8 cellular contexts compared by ENCODE assay signal in the genomic region with DNA sequence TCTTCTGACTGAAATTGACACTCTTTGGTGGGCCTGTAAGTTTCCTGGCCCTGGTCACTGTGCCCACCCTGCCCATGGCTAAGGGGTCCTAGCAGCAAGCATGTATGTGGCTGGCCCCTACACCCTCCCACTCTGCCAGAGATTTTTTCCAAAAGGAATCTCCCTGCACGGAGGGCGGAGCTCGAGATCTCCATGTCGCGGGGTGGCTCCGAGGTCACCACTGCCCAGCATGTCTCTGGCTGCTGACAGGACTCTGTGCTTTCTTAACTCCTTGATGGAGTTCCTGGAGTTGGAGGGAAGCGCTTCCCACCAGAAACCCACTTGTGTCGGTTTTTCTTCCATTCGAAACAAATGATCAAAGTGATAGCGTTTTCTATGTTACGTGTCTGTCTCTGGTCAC.
DNase-seq lines count a peak whose midpoint lies in the region; ATAC-seq, FAIRE-seq and TF ChIP-seq lines count a peak whose summit lies in the region.
"Not testable (repeated sequence)": the region's sequence is repeated elsewhere in the genome, so short reads cannot be mapped to it uniquely, and the experiment has no call there.

No MANE protein-coding gene starts in this region.

- H3K27me3 ChIP-seq in ACC112 (ENCODE audit: insufficient read depth, low read length); astrocyte (ENCODE audit: insufficient read depth, low read length); endocrine pancreas (ENCODE audit: control insufficient read depth, insufficient read depth, low read length); heart left ventricle; lower lobe of right lung (ENCODE audit: low read depth); sigmoid colon; tibial artery: not testable (repeated sequence)

- not testable (repeated sequence) for H3K9me3 ChIP-seq in astrocyte (ENCODE audit: insufficient read depth, low read depth, low read length); endocrine pancreas (ENCODE audit: control insufficient read depth, low read length); heart left ventricle; lower lobe of right lung; sigmoid colon; tibial artery

- not testable (repeated sequence) for DNase-seq in HTR-8/SVneo (ENCODE audit: insufficient read length, low spot score); astrocyte (ENCODE audit: low read depth); heart left ventricle; lower lobe of right lung; sigmoid colon; tibial artery

- not testable (repeated sequence) for H3K36me3 ChIP-seq in ACC112 (ENCODE audit: insufficient read depth, low read length); astrocyte (ENCODE audit: insufficient read depth, low read length); endocrine pancreas (ENCODE audit: control insufficient read depth, insufficient read depth, low read length); heart left ventricle; lower lobe of right lung; sigmoid colon; tibial artery

- not testable (repeated sequence) for H3K9ac ChIP-seq in astrocyte (ENCODE audit: low read length); endocrine pancreas (ENCODE audit: control insufficient read depth, insufficient read depth, low read length)

- not testable (repeated sequence) for TF ChIP-seq CTCF in astrocyte (IDR thresholded peaks at IDR 0.05; ENCODE audit: insufficient read depth, low read depth, low read length); heart left ventricle (IDR thresholded peaks at IDR 0.05); lower lobe of right lung (IDR thresholded peaks at IDR 0.05); sigmoid colon (IDR thresholded peaks at IDR 0.05); tibial artery (IDR thresholded peaks at IDR 0.05)

- H3K4me3 Mint-ChIP-seq in astrocyte (ENCODE audit: unreplicated experiment): not testable (repeated sequence)

- H3K27me3 Mint-ChIP-seq in astrocyte (ENCODE audit: low read depth, unreplicated experiment): not testable (repeated sequence)

- intact Hi-C loops in heart left ventricle (cut with DNase I); lower lobe of right lung (cut with DNase I); sigmoid colon (cut with DNase I); tibial artery (cut with DNase I; ENCODE audit: low total_unique reads): not testable (repeated sequence)

- H3K9me3 Mint-ChIP-seq in astrocyte (ENCODE audit: unreplicated experiment): not testable (repeated sequence)

- H3K79me2 ChIP-seq in ACC112 (ENCODE audit: control insufficient read depth, insufficient read depth, low read length, unreplicated experiment); astrocyte (ENCODE audit: insufficient read depth, low read length): not testable (repeated sequence)

- H3K27ac Mint-ChIP-seq in astrocyte (ENCODE audit: unreplicated experiment): not testable (repeated sequence)

- TF ChIP-seq POLR2A in heart left ventricle (IDR thresholded peaks at IDR 0.05); sigmoid colon (IDR thresholded peaks at IDR 0.05): not testable (repeated sequence)

- 16 to 56% (median 28%) methylated on average over 2 to 3 of the region's 11 CpGs for WGBS in heart left ventricle, 4 donors
- WGBS in sigmoid colon, 2 donors: 19 to 62% methylated on average over 2 of the region's 11 CpGs

- not testable (repeated sequence) for H3K27ac ChIP-seq in ACC112 (ENCODE audit: low read depth, low read length); astrocyte (ENCODE audit: low read depth, low read length); lower lobe of right lung
- H3K27ac ChIP-seq in heart left ventricle: peak overlapping the region in 6 of 12 donors; percentile 50 to 89 (median 71)
- H3K27ac ChIP-seq in sigmoid colon: peak overlapping the region; percentile 60 to 73 (median 70)
- peak overlapping the region in 1 of 2 donors; percentile 65 for H3K27ac ChIP-seq in tibial artery

- peak; percentile 52 for FAIRE-seq in HTR-8/SVneo (lab: Jason Lieb, UNC)
- FAIRE-seq in astrocyte (lab: Jason Lieb, UNC): not testable (repeated sequence)

- H2AFZ ChIP-seq in ACC112 (ENCODE audit: low read length, unreplicated experiment): peak overlapping the region; percentile 90
- H2AFZ ChIP-seq in astrocyte (ENCODE audit: low read depth, low read length): not testable (repeated sequence)

- not testable (repeated sequence) for H4K20me1 ChIP-seq in astrocyte (ENCODE audit: insufficient read depth, low read length)

- not testable (repeated sequence) for TF ChIP-seq EP300 in sigmoid colon (IDR thresholded peaks at IDR 0.05)

- peak overlapping the region; percentile 82 for H3K4me2 ChIP-seq in astrocyte (ENCODE audit: low read length)

- H3K4me1 ChIP-seq in ACC112 (ENCODE audit: control insufficient read depth, insufficient read depth, low read length, unreplicated experiment); astrocyte (ENCODE audit: insufficient read depth, low read length); endocrine pancreas (ENCODE audit: control insufficient read depth, insufficient read depth, low read length); heart left ventricle; lower lobe of right lung; sigmoid colon; tibial artery: not testable (repeated sequence)

- ATAC-seq in heart left ventricle: peak in 2 of 4 donors; percentile 50 to 53
- peak; percentile 9 to 27 for ATAC-seq in lower lobe of right lung

- not testable (repeated sequence) for H3K4me1 Mint-ChIP-seq in astrocyte (ENCODE audit: low read depth, unreplicated experiment)

- H3K36me3 Mint-ChIP-seq in astrocyte (ENCODE audit: low read depth, unreplicated experiment): not testable (repeated sequence)

- H3K4me3 ChIP-seq in ACC112 (ENCODE audit: low read depth, low read length): peak overlapping the region; percentile 90
- not testable (repeated sequence) for H3K4me3 ChIP-seq in astrocyte (ENCODE audit: insufficient read depth, low read depth, low read length)
- H3K4me3 ChIP-seq in endocrine pancreas (ENCODE audit: control insufficient read depth, insufficient read depth, low read length): peak overlapping the region; percentile 57
- peak overlapping the region in 11 of 12 donors; percentile 56 to 89 (median 69) for H3K4me3 ChIP-seq in heart left ventricle
- peak overlapping the region; percentile 78 for H3K4me3 ChIP-seq in lower lobe of right lung
- peak overlapping the region; percentile 30 to 72 (median 58) for H3K4me3 ChIP-seq in sigmoid colon
- H3K4me3 ChIP-seq in tibial artery: peak overlapping the region; percentile 60 to 68
